20 cellular contexts compared by ENCODE assay signal in genomic region chr21:25133939-25134338, GRCh38.
DNase-seq lines count a peak whose midpoint lies in the region; ATAC-seq lines count a peak whose summit lies in the region.
"Had no signal": no experiment of that assay in that cellular context is flagged by ENCODE, and none has a peak within 500 bp of the region (broad histone marks: within the 10 kb centered on the region; RNA-seq: fewer than 3 reads in every experiment).

No MANE protein-coding gene starts in this region.

- no peaks in the 10 kb centered on the region for H3K27me3 ChIP-seq in SJSA1 (replicated peaks)

- ATAC-seq in HG03135 (IDR thresholded peaks at IDR 0.05; ENCODE audit: unreplicated experiment), result no peak
- ATAC-seq: Panc1, T-helper 17 cell had no signal

- H3K4me3 ChIP-seq in SJSA1, result no peak overlapping the region

- DNase-seq in ELR (ENCODE audit: low read depth) (peak; percentile 67), HT1080 (ENCODE audit: low read depth) (peak; percentile 60), SJSA1 (ENCODE audit: low read depth in 1 of 2, low spot score in 2 of 2) (peak; percentile 43 to 80), non-pigmented ciliary epithelial cell (ENCODE audit: low read depth) (peak; percentile 17), occipital lobe (lab: John Stamatoyannopoulos, UW) (no peak), DMS79 treated with DMSO at 0.1 percent for 48 hours (lab: John Stamatoyannopoulos, UW) (no peak)
- DNase-seq: ACHN; Calu3; CD4-positive, alpha-beta memory T cell; GDM1; H9; KG1; NCI-H1048; NCI-H1436 treated with DMSO at 0.1 percent for 48 hours; NCI-H2081; NCI-H524; SHP77 treated with DMSO at 0.1 percent for 48 hours; T-helper 17 cell had no signal

- peaks cover 18% of the 10 kb centered on the region for H3K4me1 ChIP-seq in SJSA1 (replicated peaks)

- H3K9me3 ChIP-seq in SJSA1 (replicated peaks), result no peaks in the 10 kb centered on the region

- H3K27ac ChIP-seq in SJSA1, result peak overlapping the region; percentile 89

- no peaks in the 10 kb centered on the region for H3K36me3 ChIP-seq in SJSA1

Comparison
In these comparisons a context has a peak if more than half of its experiments do, and no peak if none do; other contexts are left out.
1. DNase-seq: peak in ELR (single experiment), HT1080 (single experiment), SJSA1 (2 of 2) and non-pigmented ciliary epithelial cell (single experiment); none in occipital lobe (single experiment) and DMS79 treated with DMSO at 0.1 percent for 48 hours (single experiment).